Comparison of ENCODE assay signal across 24 cellular contexts in genomic region chr10:131773989-131774343, GRCh38.
"Had no signal": no experiment of that assay in that cellular context is flagged by ENCODE, and none has a peak within 500 bp of the region (broad histone marks: within the 10 kb centered on the region; RNA-seq: fewer than 3 reads in every experiment).

No MANE protein-coding gene starts in this region.

- H3K4me1 ChIP-seq: left ventricle myocardium inferior, right atrium auricular region, right lobe of liver, spleen, suprapubic skin, tibial artery, upper lobe of right lung had no signal

- H3K27me3 Mint-ChIP-seq: stimulated activated naive CD8-positive, alpha-beta T cell treated with anti-CD3 and anti-CD28 coated beads, Interleukin-15, Interleukin-2, amounts not matched to agents 100 ng/mL and 50 ng/mL, for 24 hours had no signal

- H3K27me3 ChIP-seq: neutrophil, ovary, right atrium auricular region, right lobe of liver, upper lobe of right lung had no signal

- H3K27ac Mint-ChIP-seq: mesothelial cell of epicardium; natural killer cell; progenitor cell of endocrine pancreas; stimulated activated effector memory CD8-positive, alpha-beta T cell treated with anti-CD3 and anti-CD28 coated beads, Interleukin-12 subunit alpha, Interleukin-12 subunit beta, amount 100 ng/mL, for 72 hours; stimulated activated naive CD8-positive, alpha-beta T cell treated with anti-CD3 and anti-CD28 coated beads, Interleukin-15, Interleukin-2, amounts not matched to agents 100 ng/mL and 50 ng/mL, for 24 hours had no signal

- H3K4me3 ChIP-seq: left ventricle myocardium inferior, lung, ovary, right atrium auricular region, right lobe of liver, spleen, suprapubic skin, thoracic aorta, tibial artery, upper lobe of right lung had no signal

- DNase-seq: hypothalamus; left ventricle myocardium inferior; mesendoderm; naive B cell; natural killer cell; occipital lobe; ovary; right lobe of liver; small intestine; spleen; stimulated activated CD4-positive, alpha-beta T cell treated with anti-CD3 and anti-CD28 coated beads, Interleukin-4, amount 100 ng/mL, for 24 hours; stimulated activated naive CD4-positive, alpha-beta T cell; tibial artery; trophoblast cell; upper lobe of right lung had no signal

- H3K27ac ChIP-seq: left ventricle myocardium inferior, neutrophil, ovary, right atrium auricular region, right lobe of liver, spleen, suprapubic skin, thoracic aorta, tibial artery, upper lobe of right lung had no signal

- H3K4me1 Mint-ChIP-seq: natural killer cell; stimulated activated effector memory CD8-positive, alpha-beta T cell treated with anti-CD3 and anti-CD28 coated beads, Interleukin-12 subunit alpha, Interleukin-12 subunit beta, amount 100 ng/mL, for 72 hours had no signal

- ATAC-seq: natural killer cell; right lobe of liver; stimulated activated effector memory CD8-positive, alpha-beta T cell treated with anti-CD3 and anti-CD28 coated beads, Interleukin-12 subunit alpha, Interleukin-12 subunit beta, amount 100 ng/mL, for 72 hours; upper lobe of right lung had no signal

- H3K36me3 ChIP-seq: left ventricle myocardium inferior, neutrophil, ovary, right atrium auricular region, right lobe of liver, spleen, suprapubic skin, thoracic aorta, tibial artery, upper lobe of right lung had no signal

- H3K36me3 Mint-ChIP-seq: stimulated activated effector memory CD8-positive, alpha-beta T cell treated with anti-CD3 and anti-CD28 coated beads, Interleukin-12 subunit alpha, Interleukin-12 subunit beta, amount 100 ng/mL, for 72 hours had no signal

- H3K4me3 Mint-ChIP-seq: mesothelial cell of epicardium; naive B cell; natural killer cell; stimulated activated effector memory CD8-positive, alpha-beta T cell treated with anti-CD3 and anti-CD28 coated beads, Interleukin-12 subunit alpha, Interleukin-12 subunit beta, amount 100 ng/mL, for 72 hours; stimulated activated naive CD8-positive, alpha-beta T cell treated with anti-CD3 and anti-CD28 coated beads, Interleukin-15, Interleukin-2, amounts not matched to agents 100 ng/mL and 50 ng/mL, for 24 hours had no signal
